1 cellular context compared by ENCODE assay signal in the genomic region with DNA sequence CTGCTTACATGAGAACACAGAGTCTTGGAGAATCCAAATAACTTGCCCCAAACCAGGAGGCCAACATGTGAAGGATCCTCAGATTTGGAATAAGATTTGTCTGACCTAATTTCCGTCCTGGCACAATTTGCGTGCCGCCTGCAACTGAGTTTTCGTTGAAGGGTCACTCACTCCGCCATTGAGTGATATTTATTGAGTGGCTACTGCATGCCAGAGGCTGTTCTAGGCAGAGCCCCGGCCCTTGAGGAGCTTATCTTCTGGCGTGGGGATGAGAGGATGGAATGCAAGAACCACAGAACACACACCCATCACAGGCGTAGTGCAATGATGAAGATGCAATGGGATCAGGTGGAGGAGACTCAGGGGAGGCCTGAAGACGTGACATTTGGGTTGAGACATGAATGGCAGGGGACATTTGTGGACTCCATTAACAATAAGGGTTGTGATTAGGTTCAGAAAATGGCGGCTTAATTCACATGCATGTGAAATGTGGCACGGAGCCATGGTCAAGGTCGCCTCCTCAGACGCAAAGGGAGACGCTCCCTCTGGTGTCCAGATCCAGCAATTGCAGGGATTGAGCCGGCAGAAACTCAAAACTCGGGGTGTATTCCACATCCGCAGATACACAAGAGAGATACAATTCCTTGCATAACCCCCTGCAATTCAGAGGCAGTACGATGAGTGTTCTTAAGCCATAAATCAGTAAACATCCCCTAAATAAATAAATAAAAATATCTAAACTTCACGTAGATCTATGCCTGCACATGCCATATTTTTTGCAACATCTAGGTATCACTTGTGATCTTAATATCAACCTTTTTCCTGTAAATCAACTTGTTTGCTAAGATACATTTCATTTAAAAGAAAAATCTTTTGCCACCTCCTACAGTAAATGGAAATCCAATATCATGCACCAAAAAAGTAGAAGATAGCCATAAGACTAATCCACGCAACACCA.
TF ChIP-seq lines count a peak whose summit lies in the region.

No MANE protein-coding gene starts in this region.

TF ChIP-seq in GM12878, 131 proteins besides CTCF, POLR2A, EP300 and RAD21 (continued from another document):
- TF ChIP-seq, protein P1, sequence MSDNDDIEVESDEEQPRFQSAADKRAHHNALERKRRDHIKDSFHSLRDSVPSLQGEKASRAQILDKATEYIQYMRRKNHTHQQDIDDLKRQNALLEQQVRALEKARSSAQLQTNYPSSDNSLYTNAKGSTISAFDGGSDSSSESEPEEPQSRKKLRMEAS (IDR thresholded peaks at IDR 0.05; ENCODE audit: low read depth, low read length), result peak; percentile 34; the same call in 1 of the 2 replicates
TF ChIP-seq in GM12878: peak in this region for 19.
